In genomic region chr11:68273056-68273738, GRCh38 we compare ENCODE assay signal across 8 cellular contexts. TPM values are rescaled to one million over a fixed set of nuclear protein-coding genes. Genes with fewer than 3 reads are reported as not detected.
DNase-seq lines count a peak whose midpoint lies in the region; ATAC-seq and TF ChIP-seq lines count a peak whose summit lies in the region.

No MANE protein-coding gene starts in this region.

- H3K36me3 Mint-ChIP-seq in CD14-positive monocyte, result peaks cover 0 to 4% of the 10 kb centered on the region in 2 donors
- H3K36me3 Mint-ChIP-seq in activated T-helper 2 cell treated with anti-CD3 and anti-CD28 coated beads, Interferon-gamma antibody, Interleukin-2, Interleukin-4, amounts not matched to agents 10 μg/mL and 5 μg/mL and 100 μg/mL, durations not matched to agents 14 hours and 24 hours and 36 hours (ENCODE audit: low read depth), result peaks cover 3% of the 10 kb centered on the region

- no peak overlapping the region for H2BK12ac ChIP-seq in trophoblast cell (ENCODE audit: low read length)

- peaks cover 29 to 62% of the 10 kb centered on the region in 2 experiments for H3K4me1 ChIP-seq in HCT116 (ENCODE audit: control insufficient read depth in 1 of 2, insufficient read depth in 2 of 2, low read length in 2 of 2)
- peaks cover 20 to 24% of the 10 kb centered on the region in 2 donors for H3K4me1 ChIP-seq in mucosa of rectum (ENCODE audit: control insufficient read depth in 2 of 2, insufficient read depth in 2 of 2, low read length in 2 of 2)
- H3K4me1 ChIP-seq in trophoblast cell (ENCODE audit: control insufficient read depth in 1 of 2, insufficient read depth in 2 of 2, low read length in 2 of 2), result peaks cover 0 to 4% of the 10 kb centered on the region in 2 experiments

- H3K4me3 ChIP-seq in HCT116 (replicated peaks in 1 of 2; ENCODE audit: low read depth in 1 of 2, low read length in 2 of 2), result peak overlapping the region; percentile 93 to 98
- H3K4me3 ChIP-seq in mucosa of rectum (ENCODE audit: low read length in 2 of 2), result peak overlapping the region in 1 of 2 donors; percentile 53
- no peak overlapping the region for H3K4me3 ChIP-seq in trophoblast cell (ENCODE audit: low read depth, low read length)

- no CpG with 5 or more reads among the region's 20 CpGs for WGBS in trophoblast cell (ENCODE audit: extremely low coverage, insufficient coverage, insufficient read length)

- H4K8ac ChIP-seq in trophoblast cell (ENCODE audit: low read depth, low read length), result no peak overlapping the region

- no peak overlapping the region for H4K12ac ChIP-seq in trophoblast cell (ENCODE audit: low read depth, low read length)

- H3K79me2 ChIP-seq in HCT116 (ENCODE audit: insufficient read depth, low read length) (peaks cover 40% of the 10 kb centered on the region), trophoblast cell (ENCODE audit: control insufficient read depth, insufficient read depth, low read length, poor library complexity) (peaks cover 8% of the 10 kb centered on the region)

- no peak for TF ChIP-seq POLR2A in HCT116 (IDR thresholded peaks at IDR 0.05; ENCODE audit: borderline replicate concordance, extremely low read depth, insufficient read depth, insufficient read length)

- H2BK120ac ChIP-seq in trophoblast cell (ENCODE audit: insufficient read depth, low read length, poor library complexity), result no peak overlapping the region

- peaks cover 39% of the 10 kb centered on the region for H3K4me1 Mint-ChIP-seq in CD14-positive monocyte
- peaks cover 21% of the 10 kb centered on the region for H3K4me1 Mint-ChIP-seq in activated T-helper 2 cell treated with anti-CD3 and anti-CD28 coated beads, Interferon-gamma antibody, Interleukin-2, Interleukin-4, amounts not matched to agents 10 μg/mL and 5 μg/mL and 100 μg/mL, durations not matched to agents 14 hours and 24 hours and 36 hours (ENCODE audit: low read depth)

- peak overlapping the region; percentile 9 to 67 for H3K4me3 Mint-ChIP-seq in CD14-positive monocyte
- peak overlapping the region; percentile 97 for H3K4me3 Mint-ChIP-seq in activated T-helper 2 cell treated with anti-CD3 and anti-CD28 coated beads, Interferon-gamma antibody, Interleukin-2, Interleukin-4, amounts not matched to agents 10 μg/mL and 5 μg/mL and 100 μg/mL, durations not matched to agents 14 hours and 24 hours and 36 hours (ENCODE audit: low read depth)

- H3K9me3 ChIP-seq in HCT116 (ENCODE audit: control insufficient read depth in 1 of 2, insufficient read depth in 1 of 2, low read depth in 1 of 2, low read length in 2 of 2), result no peaks in the 10 kb centered on the region
- no peaks in the 10 kb centered on the region for H3K9me3 ChIP-seq in mucosa of rectum (ENCODE audit: control insufficient read depth in 2 of 2, low read length in 2 of 2)
- no peaks in the 10 kb centered on the region for H3K9me3 ChIP-seq in trophoblast cell (ENCODE audit: insufficient read depth, low read depth, low read length)

- no peak overlapping the region for H3K4ac ChIP-seq in trophoblast cell (ENCODE audit: low read depth, low read length)

- CTCF ChIA-PET in HCT116 (lab: Charles Lee), result interaction anchor here (2.6 to 5.7 kb wide), 2 partner anchors 15 to 24 kb away, joined by 10 to 30 read pairs; no protein-coding TSS in a partner anchor

- no peaks in the 10 kb centered on the region for H4K20me1 ChIP-seq in HCT116 (ENCODE audit: insufficient read depth)

- peaks cover 0 to 6% of the 10 kb centered on the region in 2 experiments; a peak in 1 of 4 replicates for H3K36me3 ChIP-seq in HCT116 (ENCODE audit: control insufficient read depth in 1 of 2, insufficient read depth in 2 of 2, low read length in 2 of 2)
- H3K36me3 ChIP-seq in mucosa of rectum (ENCODE audit: control insufficient read depth in 2 of 2, insufficient read depth in 2 of 2, low read length in 2 of 2), result peaks cover 0 to 5% of the 10 kb centered on the region in 2 donors
- peaks cover 0 to 3% of the 10 kb centered on the region in 2 experiments for H3K36me3 ChIP-seq in trophoblast cell (ENCODE audit: control insufficient read depth in 1 of 2, insufficient read depth in 2 of 2, low read length in 2 of 2)

- DNase-seq in CD14-positive monocyte (ENCODE audit: low spot score), result no peak
- no peak for DNase-seq in HCT116 (ENCODE audit: low read depth, low spot score)
- DNase-seq in activated T-helper 2 cell treated with anti-CD3 and anti-CD28 coated beads, Interferon-gamma antibody, Interleukin-2, Interleukin-4, amounts not matched to agents 10 μg/mL and 5 μg/mL and 100 μg/mL, durations not matched to agents 14 hours and 24 hours and 36 hours (ENCODE audit: low spot score), result no peak
- no peak for DNase-seq in GOT3 (lab: John Stamatoyannopoulos, UW)
- DNase-seq in stimulated activated CD4-positive, alpha-beta T cell treated with anti-CD3 and anti-CD28 coated beads, Interleukin-15, amount 100 ng/mL, for 24 hours, result no peak
- no peak for DNase-seq in trophoblast cell

- H3K79me1 ChIP-seq in trophoblast cell (ENCODE audit: low read length), result peaks cover 11% of the 10 kb centered on the region

- TF ChIP-seq CTCF in CD14-positive monocyte (IDR thresholded peaks at IDR 0.05) (no peak), HCT116 (IDR thresholded peaks at IDR 0.05 in 2 of 3, conservative IDR thresholded peaks at IDR 0.05 in 1 of 3; ENCODE audit: borderline replicate concordance in 1 of 3, insufficient read depth in 1 of 3, low read depth in 2 of 3, low read length in 2 of 3) (no peak)

- no peak overlapping the region for H3K23ac ChIP-seq in trophoblast cell (ENCODE audit: low read length)

- peak overlapping the region; percentile 95 to 98 (median 97) for H3K27ac Mint-ChIP-seq in CD14-positive monocyte
- H3K27ac Mint-ChIP-seq in activated T-helper 2 cell treated with anti-CD3 and anti-CD28 coated beads, Interferon-gamma antibody, Interleukin-2, Interleukin-4, amounts not matched to agents 10 μg/mL and 5 μg/mL and 100 μg/mL, durations not matched to agents 14 hours and 24 hours and 36 hours, result no peak overlapping the region

- no peak overlapping the region for H2BK5ac ChIP-seq in trophoblast cell (ENCODE audit: low read depth, low read length, poor library complexity)

- H3K27me3 ChIP-seq in HCT116 (ENCODE audit: insufficient read depth, low read length) (no peaks in the 10 kb centered on the region), mucosa of rectum (ENCODE audit: control insufficient read depth in 2 of 2, insufficient read depth in 2 of 2, low read length in 2 of 2) (no peaks in the 10 kb centered on the region), trophoblast cell (ENCODE audit: insufficient read depth, low read length) (no peaks in the 10 kb centered on the region)

- H3K9ac ChIP-seq in HCT116 (ENCODE audit: low read length) (peak overlapping the region; percentile 98), mucosa of rectum (ENCODE audit: low read depth in 1 of 2, low read length in 2 of 2) (peak overlapping the region in 1 of 2 donors; percentile 19), trophoblast cell (ENCODE audit: low read length) (no peak overlapping the region)

- peak overlapping the region; percentile 90 for H3K4me2 ChIP-seq in HCT116 (ENCODE audit: low read length)
- H3K4me2 ChIP-seq in trophoblast cell (ENCODE audit: low read length), result no peak overlapping the region

- no peak for TF ChIP-seq RAD21 in HCT116 (IDR thresholded peaks at IDR 0.05; ENCODE audit: low read depth)

- H3K27ac ChIP-seq in HCT116 (ENCODE audit: low read depth, low read length) (peak overlapping the region; percentile 90), mucosa of rectum (ENCODE audit: low read depth in 2 of 2, low read length in 2 of 2) (peak overlapping the region; percentile 98 to 99), trophoblast cell (ENCODE audit: low read depth, low read length) (no peak overlapping the region)

- no peaks in the 10 kb centered on the region for H3K9me2 ChIP-seq in HCT116 (ENCODE audit: insufficient read depth)

- H3K9me3 Mint-ChIP-seq in CD14-positive monocyte, result peaks cover 0 to 1% (median 0%) of the 10 kb centered on the region in 7 donors
- H3K9me3 Mint-ChIP-seq in activated T-helper 2 cell treated with anti-CD3 and anti-CD28 coated beads, Interferon-gamma antibody, Interleukin-2, Interleukin-4, amounts not matched to agents 10 μg/mL and 5 μg/mL and 100 μg/mL, durations not matched to agents 14 hours and 24 hours and 36 hours, result no peaks in the 10 kb centered on the region

- H3K14ac ChIP-seq in trophoblast cell (ENCODE audit: low read length), result no peak overlapping the region

- H3K18ac ChIP-seq in trophoblast cell (ENCODE audit: low read length), result no peak overlapping the region

- H3K27me3 Mint-ChIP-seq in CD14-positive monocyte (ENCODE audit: low read depth in 3 of 3), result peaks cover 0 to 7% (median 0%) of the 10 kb centered on the region in 3 donors
- no peaks in the 10 kb centered on the region for H3K27me3 Mint-ChIP-seq in activated T-helper 2 cell treated with anti-CD3 and anti-CD28 coated beads, Interferon-gamma antibody, Interleukin-2, Interleukin-4, amounts not matched to agents 10 μg/mL and 5 μg/mL and 100 μg/mL, durations not matched to agents 14 hours and 24 hours and 36 hours (ENCODE audit: low read depth)

- POLR2A ChIA-PET in HCT116 (lab: Charles Lee), result interaction anchor here (1.6 to 1.7 kb wide), 3 partner anchors 23 to 53 kb away, joined by 4 read pairs; no protein-coding TSS in a partner anchor

- H4K91ac ChIP-seq in trophoblast cell (ENCODE audit: low read depth, low read length), result no peak overlapping the region

- no peak overlapping the region for H2AK5ac ChIP-seq in trophoblast cell (ENCODE audit: low read length)

- intact Hi-C loops in CD14-positive monocyte (cut with micrococcal nuclease), result loop anchor here in 1 of 2 donors (5.0 kb wide), 2 partner anchors 61 to 236 kb away; partner anchors contain the start of genes KMT5B and TCIRG1
- intact Hi-C loops in HCT116 (cut with micrococcal nuclease), result no loop called here
- intact Hi-C loops in activated T-helper 2 cell treated with anti-CD3 and anti-CD28 coated beads, Interferon-gamma antibody, Interleukin-2, Interleukin-4, amounts not matched to agents 10 μg/mL and 5 μg/mL and 100 μg/mL, durations not matched to agents 14 hours and 24 hours and 36 hours (cut with micrococcal nuclease), result loop anchor here (5.0 kb wide), 1 partner anchor 61 kb away; the partner anchor contains the start of gene KMT5B

- ATAC-seq in HCT116 (no peak), GM18907 (IDR thresholded peaks at IDR 0.05; ENCODE audit: unreplicated experiment) (no peak)

- H2AFZ ChIP-seq in HCT116 (ENCODE audit: low read depth, low read length, poor library complexity, severe bottlenecking) (no peak overlapping the region), trophoblast cell (ENCODE audit: insufficient read depth, low read length, poor library complexity) (no peak overlapping the region)

- RAD21 ChIA-PET in HCT116 (lab: Charles Lee; ENCODE audit: low non-redundant PET in 1 of 2, low total read pairs in 2 of 2, uncharacterized antibody in 2 of 2, unreplicated experiment in 2 of 2), result no interaction called here

- no TSS peak for BruUV-seq in HCT116 (replicated peaks; lab: Mats Ljungman, UMichigan)

RNA-seq across cellular contexts. Expression of gene C11orf24, which starts 1.4 kb away (rescaled TPM):
- polyA plus RNA-seq in CD14-positive monocyte, result 10 to 100 TPM in 1 of 2 donors, 1 to 10 TPM in 1; 9.5 to 12.6 TPM
- 37.8 TPM for total RNA-seq in HCT116 (2021; ENCODE audit: unreplicated experiment)
- 38.9 and 39.9 TPM in 2 replicates for polyA plus RNA-seq in HCT116 (2012)
- 32.7 and 34.2 TPM in 2 replicates for total RNA-seq in activated T-helper 2 cell treated with anti-CD3 and anti-CD28 coated beads, Interferon-gamma antibody, Interleukin-2, Interleukin-4, amounts not matched to agents 10 μg/mL and 5 μg/mL and 100 μg/mL, durations not matched to agents 14 hours and 24 hours and 36 hours
- polyA plus RNA-seq in trophoblast cell (2013), result 50.4 and 51.7 TPM in 2 replicates

RNA-seq across cellular contexts. Expression of gene LRP5, which starts 39.2 kb away (rescaled TPM):
- polyA plus RNA-seq in CD14-positive monocyte, result under 1 TPM in 1 of 2 donors, not detected in 1; 0.23 TPM
- total RNA-seq in HCT116 (2021; ENCODE audit: unreplicated experiment), result 55.2 TPM
- polyA plus RNA-seq in HCT116 (2012), result 58.9 and 66.2 TPM in 2 replicates
- total RNA-seq in activated T-helper 2 cell treated with anti-CD3 and anti-CD28 coated beads, Interferon-gamma antibody, Interleukin-2, Interleukin-4, amounts not matched to agents 10 μg/mL and 5 μg/mL and 100 μg/mL, durations not matched to agents 14 hours and 24 hours and 36 hours, result 9.4 and 11.1 TPM in 2 replicates
- 16.1 and 17.7 TPM in 2 replicates for polyA plus RNA-seq in trophoblast cell (2013)
